ENCODE assay signal across 11 cellular contexts in genomic region chr16:66141885-66142284, GRCh38.
"Had no signal": no experiment of that assay in that cellular context is flagged by ENCODE, and none has a peak within 500 bp of the region (broad histone marks: within the 10 kb centered on the region; RNA-seq: fewer than 3 reads in every experiment).

No MANE protein-coding gene starts in this region.

- ATAC-seq: GM23338, HCT116 had no signal

- H3K9me3 Mint-ChIP-seq: GM23338, H9, HFFc6 had no signal

- H3K27ac Mint-ChIP-seq: GM23338, HFFc6 had no signal

- H3K4me3 ChIP-seq: GM23248, GM23338, HAP-1 had no signal

- H2AFZ ChIP-seq: GM23248, GM23338 had no signal

- DNase-seq: GM23248, GOT3, H7, H9, HCEC 1CT, HFFc6 had no signal

- H3K27ac ChIP-seq: GM23248 had no signal

- H3K9ac ChIP-seq: GM23248 had no signal

- H3K9me3 ChIP-seq: HAP-1 had no signal

- FAIRE-seq: H1, H54 had no signal

- H3K4me2 ChIP-seq: GM23338 had no signal

- H3K36me3 ChIP-seq: HAP-1 had no signal

- H3K4me3 Mint-ChIP-seq: GM23338, H9, HFFc6 had no signal

- H3K4me1 ChIP-seq: HAP-1 had no signal
